ENCODE assay signal across 21 cellular contexts in genomic region chr1:232168513-232168912, GRCh38.
"Had no signal": no experiment of that assay in that cellular context is flagged by ENCODE, and none has a peak within 500 bp of the region (broad histone marks: within the 10 kb centered on the region; RNA-seq: fewer than 3 reads in every experiment).

No MANE protein-coding gene starts in this region.

- H3K27me3 ChIP-seq: SJSA1 had no signal

- H3K4me3 ChIP-seq: SJSA1, SK-N-MC had no signal

- H3K27ac ChIP-seq: HL-60, SJSA1, SK-N-MC had no signal

- H3K9me3 ChIP-seq: SJSA1 had no signal

- DNase-seq: KBM-7, MV-4-11, NCI-H1048, NCI-H1105, NCI-H1417, NCI-H1436 treated with DMSO at 0.1 percent for 48 hours, NCI-H1694, NCI-H187 treated with DMSO at 0.1 percent for 48 hours, NCI-H2029 treated with DMSO at 0.1 percent for 48 hours, NCI-H2171 treated with DMSO at 0.1 percent for 48 hours, NCI-H345, NCI-H446 treated with DMSO at 0.1 percent for 48 hours, NCI-H510A treated with DMSO at 0.1 percent for 48 hours, NCI-H526, NCI-H82, Right ventricle myocardium superior, RPMI8226, SIG-M5 had no signal

- H3K36me3 ChIP-seq: SJSA1 had no signal
